Comparison of ENCODE assay signal across 1 cellular context in the genomic region with DNA sequence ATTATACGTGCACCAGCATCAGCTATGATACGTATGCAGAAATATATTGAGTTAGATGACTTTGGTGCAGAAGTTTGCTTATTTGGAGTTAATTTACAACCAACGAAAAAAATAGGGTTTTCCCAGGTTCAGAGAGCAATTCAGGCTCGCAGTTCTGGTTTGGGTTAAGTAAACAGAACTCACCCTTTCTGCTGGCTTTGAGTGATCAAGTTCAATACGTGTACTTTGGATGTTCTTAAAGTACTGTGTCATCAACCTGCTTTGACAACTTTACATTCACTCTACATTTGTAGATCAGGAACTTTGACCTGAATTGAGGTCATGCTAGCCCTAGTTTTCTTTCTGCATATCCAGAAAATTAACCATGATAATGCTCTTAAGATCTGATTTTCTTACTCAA.
A peak's percentile ranks its signal among the peaks of the same experiment; 100 is the strongest.
TF ChIP-seq lines count a peak whose summit lies in the region.

No MANE protein-coding gene starts in this region.

TF ChIP-seq in HepG2, 621 proteins besides CTCF, POLR2A, EP300 and RAD21 (continued from another document and continues in another):
- TF ChIP-seq NR2F2 (IDR thresholded peaks at IDR 0.05; ENCODE audit: borderline replicate concordance, low read depth): peak; percentile 92
- TF ChIP-seq, protein P1, sequence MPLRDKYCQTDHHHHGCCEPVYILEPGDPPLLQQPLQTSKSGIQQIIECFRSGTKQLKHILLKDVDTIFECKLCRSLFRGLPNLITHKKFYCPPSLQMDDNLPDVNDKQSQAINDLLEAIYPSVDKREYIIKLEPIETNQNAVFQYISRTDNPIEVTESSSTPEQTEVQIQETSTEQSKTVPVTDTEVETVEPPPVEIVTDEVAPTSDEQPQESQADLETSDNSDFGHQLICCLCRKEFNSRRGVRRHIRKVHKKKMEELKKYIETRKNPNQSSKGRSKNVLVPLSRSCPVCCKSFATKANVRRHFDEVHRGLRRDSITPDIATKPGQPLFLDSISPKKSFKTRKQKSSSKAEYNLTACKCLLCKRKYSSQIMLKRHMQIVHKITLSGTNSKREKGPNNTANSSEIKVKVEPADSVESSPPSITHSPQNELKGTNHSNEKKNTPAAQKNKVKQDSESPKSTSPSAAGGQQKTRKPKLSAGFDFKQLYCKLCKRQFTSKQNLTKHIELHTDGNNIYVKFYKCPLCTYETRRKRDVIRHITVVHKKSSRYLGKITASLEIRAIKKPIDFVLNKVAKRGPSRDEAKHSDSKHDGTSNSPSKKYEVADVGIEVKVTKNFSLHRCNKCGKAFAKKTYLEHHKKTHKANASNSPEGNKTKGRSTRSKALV (CRISPR knock-in tag; IDR thresholded peaks at IDR 0.05): peak; percentile 65; the same call in 1 of the 2 replicates
- no peak for TF ChIP-seq ZNF713 (CRISPR knock-in tag; IDR thresholded peaks at IDR 0.05)
- peak; percentile 73 for TF ChIP-seq THAP11 (CRISPR knock-in tag; IDR thresholded peaks at IDR 0.05)
- TF ChIP-seq ZNF253 (CRISPR knock-in tag; IDR thresholded peaks at IDR 0.05; ENCODE audit: borderline replicate concordance): no peak
- TF ChIP-seq JUNB (CRISPR knock-in tag; IDR thresholded peaks at IDR 0.05; ENCODE audit: borderline replicate concordance): no peak
- TF ChIP-seq, protein P2, sequence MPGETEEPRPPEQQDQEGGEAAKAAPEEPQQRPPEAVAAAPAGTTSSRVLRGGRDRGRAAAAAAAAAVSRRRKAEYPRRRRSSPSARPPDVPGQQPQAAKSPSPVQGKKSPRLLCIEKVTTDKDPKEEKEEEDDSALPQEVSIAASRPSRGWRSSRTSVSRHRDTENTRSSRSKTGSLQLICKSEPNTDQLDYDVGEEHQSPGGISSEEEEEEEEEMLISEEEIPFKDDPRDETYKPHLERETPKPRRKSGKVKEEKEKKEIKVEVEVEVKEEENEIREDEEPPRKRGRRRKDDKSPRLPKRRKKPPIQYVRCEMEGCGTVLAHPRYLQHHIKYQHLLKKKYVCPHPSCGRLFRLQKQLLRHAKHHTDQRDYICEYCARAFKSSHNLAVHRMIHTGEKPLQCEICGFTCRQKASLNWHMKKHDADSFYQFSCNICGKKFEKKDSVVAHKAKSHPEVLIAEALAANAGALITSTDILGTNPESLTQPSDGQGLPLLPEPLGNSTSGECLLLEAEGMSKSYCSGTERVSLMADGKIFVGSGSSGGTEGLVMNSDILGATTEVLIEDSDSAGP (CRISPR knock-in tag; IDR thresholded peaks at IDR 0.05; ENCODE audit: borderline replicate concordance): no peak
- TF ChIP-seq, protein P3, sequence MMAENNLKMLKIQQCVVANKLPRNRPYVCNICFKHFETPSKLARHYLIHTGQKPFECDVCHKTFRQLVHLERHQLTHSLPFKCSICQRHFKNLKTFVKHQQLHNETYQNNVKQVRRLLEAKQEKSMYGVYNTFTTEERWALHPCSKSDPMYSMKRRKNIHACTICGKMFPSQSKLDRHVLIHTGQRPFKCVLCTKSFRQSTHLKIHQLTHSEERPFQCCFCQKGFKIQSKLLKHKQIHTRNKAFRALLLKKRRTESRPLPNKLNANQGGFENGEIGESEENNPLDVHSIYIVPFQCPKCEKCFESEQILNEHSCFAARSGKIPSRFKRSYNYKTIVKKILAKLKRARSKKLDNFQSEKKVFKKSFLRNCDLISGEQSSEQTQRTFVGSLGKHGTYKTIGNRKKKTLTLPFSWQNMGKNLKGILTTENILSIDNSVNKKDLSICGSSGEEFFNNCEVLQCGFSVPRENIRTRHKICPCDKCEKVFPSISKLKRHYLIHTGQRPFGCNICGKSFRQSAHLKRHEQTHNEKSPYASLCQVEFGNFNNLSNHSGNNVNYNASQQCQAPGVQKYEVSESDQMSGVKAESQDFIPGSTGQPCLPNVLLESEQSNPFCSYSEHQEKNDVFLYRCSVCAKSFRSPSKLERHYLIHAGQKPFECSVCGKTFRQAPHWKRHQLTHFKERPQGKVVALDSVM (CRISPR knock-in tag; IDR thresholded peaks at IDR 0.05): no peak
- peak; percentile 25; the same call in 1 of the 2 replicates for TF ChIP-seq GATA4 (IDR thresholded peaks at IDR 0.05; ENCODE audit: borderline replicate concordance, low read depth)
- no peak for TF ChIP-seq ZFP41 (CRISPR knock-in tag; IDR thresholded peaks at IDR 0.05; ENCODE audit: borderline replicate concordance)
- no peak for TF ChIP-seq ZNF839 (CRISPR knock-in tag; IDR thresholded peaks at IDR 0.05; ENCODE audit: borderline replicate concordance)
- TF ChIP-seq, protein P4, sequence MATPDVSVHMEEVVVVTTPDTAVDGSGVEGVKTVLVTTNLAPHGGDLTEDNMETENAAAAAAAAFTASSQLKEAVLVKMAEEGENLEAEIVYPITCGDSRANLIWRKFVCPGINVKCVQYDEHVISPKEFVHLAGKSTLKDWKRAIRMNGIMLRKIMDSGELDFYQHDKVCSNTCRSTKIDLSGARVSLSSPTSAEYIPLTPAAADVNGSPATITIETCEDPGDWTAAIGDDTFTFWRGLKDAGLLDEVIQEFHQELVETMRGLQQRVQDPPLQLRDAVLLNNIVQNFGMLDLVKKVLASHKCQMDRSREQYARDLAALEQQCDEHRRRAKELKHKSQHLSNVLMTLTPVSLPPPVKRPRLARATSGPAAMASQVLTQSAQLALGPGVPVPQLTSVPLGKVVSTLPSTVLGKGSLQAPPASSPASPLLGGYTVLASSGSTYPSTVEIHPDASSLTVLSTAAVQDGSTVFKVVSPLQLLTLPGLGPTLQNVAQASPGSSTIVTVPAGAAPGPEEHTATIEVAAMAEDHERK (CRISPR knock-in tag; IDR thresholded peaks at IDR 0.05; ENCODE audit: low read depth): no peak
- TF ChIP-seq, protein P5, sequence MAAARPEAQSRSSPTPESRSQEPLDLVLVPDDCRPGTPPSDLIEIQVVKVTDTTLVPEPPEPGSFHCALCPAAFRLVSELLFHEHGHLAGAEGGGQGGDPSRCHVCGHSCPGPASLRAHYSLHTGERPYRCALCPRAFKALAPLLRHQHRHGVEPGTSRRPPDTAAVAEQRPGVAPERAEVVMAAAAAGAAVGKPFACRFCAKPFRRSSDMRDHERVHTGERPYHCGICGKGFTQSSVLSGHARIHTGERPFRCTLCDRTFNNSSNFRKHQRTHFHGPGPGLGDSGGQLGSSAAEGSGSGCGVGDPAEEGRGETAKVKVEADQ (CRISPR knock-in tag; IDR thresholded peaks at IDR 0.05; ENCODE audit: borderline replicate concordance): no peak
- TF ChIP-seq, protein P6, sequence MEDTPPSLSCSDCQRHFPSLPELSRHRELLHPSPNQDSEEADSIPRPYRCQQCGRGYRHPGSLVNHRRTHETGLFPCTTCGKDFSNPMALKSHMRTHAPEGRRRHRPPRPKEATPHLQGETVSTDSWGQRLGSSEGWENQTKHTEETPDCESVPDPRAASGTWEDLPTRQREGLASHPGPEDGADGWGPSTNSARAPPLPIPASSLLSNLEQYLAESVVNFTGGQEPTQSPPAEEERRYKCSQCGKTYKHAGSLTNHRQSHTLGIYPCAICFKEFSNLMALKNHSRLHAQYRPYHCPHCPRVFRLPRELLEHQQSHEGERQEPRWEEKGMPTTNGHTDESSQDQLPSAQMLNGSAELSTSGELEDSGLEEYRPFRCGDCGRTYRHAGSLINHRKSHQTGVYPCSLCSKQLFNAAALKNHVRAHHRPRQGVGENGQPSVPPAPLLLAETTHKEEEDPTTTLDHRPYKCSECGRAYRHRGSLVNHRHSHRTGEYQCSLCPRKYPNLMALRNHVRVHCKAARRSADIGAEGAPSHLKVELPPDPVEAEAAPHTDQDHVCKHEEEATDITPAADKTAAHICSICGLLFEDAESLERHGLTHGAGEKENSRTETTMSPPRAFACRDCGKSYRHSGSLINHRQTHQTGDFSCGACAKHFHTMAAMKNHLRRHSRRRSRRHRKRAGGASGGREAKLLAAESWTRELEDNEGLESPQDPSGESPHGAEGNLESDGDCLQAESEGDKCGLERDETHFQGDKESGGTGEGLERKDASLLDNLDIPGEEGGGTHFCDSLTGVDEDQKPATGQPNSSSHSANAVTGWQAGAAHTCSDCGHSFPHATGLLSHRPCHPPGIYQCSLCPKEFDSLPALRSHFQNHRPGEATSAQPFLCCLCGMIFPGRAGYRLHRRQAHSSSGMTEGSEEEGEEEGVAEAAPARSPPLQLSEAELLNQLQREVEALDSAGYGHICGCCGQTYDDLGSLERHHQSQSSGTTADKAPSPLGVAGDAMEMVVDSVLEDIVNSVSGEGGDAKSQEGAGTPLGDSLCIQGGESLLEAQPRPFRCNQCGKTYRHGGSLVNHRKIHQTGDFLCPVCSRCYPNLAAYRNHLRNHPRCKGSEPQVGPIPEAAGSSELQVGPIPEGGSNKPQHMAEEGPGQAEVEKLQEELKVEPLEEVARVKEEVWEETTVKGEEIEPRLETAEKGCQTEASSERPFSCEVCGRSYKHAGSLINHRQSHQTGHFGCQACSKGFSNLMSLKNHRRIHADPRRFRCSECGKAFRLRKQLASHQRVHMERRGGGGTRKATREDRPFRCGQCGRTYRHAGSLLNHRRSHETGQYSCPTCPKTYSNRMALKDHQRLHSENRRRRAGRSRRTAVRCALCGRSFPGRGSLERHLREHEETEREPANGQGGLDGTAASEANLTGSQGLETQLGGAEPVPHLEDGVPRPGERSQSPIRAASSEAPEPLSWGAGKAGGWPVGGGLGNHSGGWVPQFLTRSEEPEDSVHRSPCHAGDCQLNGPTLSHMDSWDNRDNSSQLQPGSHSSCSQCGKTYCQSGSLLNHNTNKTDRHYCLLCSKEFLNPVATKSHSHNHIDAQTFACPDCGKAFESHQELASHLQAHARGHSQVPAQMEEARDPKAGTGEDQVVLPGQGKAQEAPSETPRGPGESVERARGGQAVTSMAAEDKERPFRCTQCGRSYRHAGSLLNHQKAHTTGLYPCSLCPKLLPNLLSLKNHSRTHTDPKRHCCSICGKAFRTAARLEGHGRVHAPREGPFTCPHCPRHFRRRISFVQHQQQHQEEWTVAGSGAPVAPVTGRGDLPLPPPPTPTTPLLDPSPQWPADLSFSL (CRISPR knock-in tag; IDR thresholded peaks at IDR 0.05): no peak
- peak; percentile 47; the same call in 1 of the 2 replicates for TF ChIP-seq REPIN1 (CRISPR knock-in tag; IDR thresholded peaks at IDR 0.05; ENCODE audit: borderline replicate concordance, low read depth)
- TF ChIP-seq, protein P7, sequence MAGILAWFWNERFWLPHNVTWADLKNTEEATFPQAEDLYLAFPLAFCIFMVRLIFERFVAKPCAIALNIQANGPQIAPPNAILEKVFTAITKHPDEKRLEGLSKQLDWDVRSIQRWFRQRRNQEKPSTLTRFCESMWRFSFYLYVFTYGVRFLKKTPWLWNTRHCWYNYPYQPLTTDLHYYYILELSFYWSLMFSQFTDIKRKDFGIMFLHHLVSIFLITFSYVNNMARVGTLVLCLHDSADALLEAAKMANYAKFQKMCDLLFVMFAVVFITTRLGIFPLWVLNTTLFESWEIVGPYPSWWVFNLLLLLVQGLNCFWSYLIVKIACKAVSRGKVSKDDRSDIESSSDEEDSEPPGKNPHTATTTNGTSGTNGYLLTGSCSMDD (CRISPR knock-in tag; IDR thresholded peaks at IDR 0.05): no peak
- TF ChIP-seq IRF2 (CRISPR knock-in tag; IDR thresholded peaks at IDR 0.05): peak; percentile 56; the same call in 1 of the 2 replicates
- peak; percentile 75 for TF ChIP-seq CREM (IDR thresholded peaks at IDR 0.05)
- no peak for TF ChIP-seq CREM (CRISPR knock-in tag; IDR thresholded peaks at IDR 0.05)
- TF ChIP-seq ZNF614 (CRISPR knock-in tag; IDR thresholded peaks at IDR 0.05; ENCODE audit: borderline replicate concordance): peak; percentile 70; the same call in 1 of the 2 replicates
- no peak for TF ChIP-seq SRSF4 (IDR thresholded peaks at IDR 0.05; ENCODE audit: low read depth, low read length, poor library complexity, severe bottlenecking)
- peak; percentile 72 for TF ChIP-seq HOXA3 (CRISPR knock-in tag; IDR thresholded peaks at IDR 0.05)
- TF ChIP-seq KAT8 (CRISPR knock-in tag; IDR thresholded peaks at IDR 0.05): peak; percentile 72; the same call in 1 of the 2 replicates
- no peak for TF ChIP-seq CHD2 (IDR thresholded peaks at IDR 0.05; ENCODE audit: low read depth, low read length)
- TF ChIP-seq, protein P8, sequence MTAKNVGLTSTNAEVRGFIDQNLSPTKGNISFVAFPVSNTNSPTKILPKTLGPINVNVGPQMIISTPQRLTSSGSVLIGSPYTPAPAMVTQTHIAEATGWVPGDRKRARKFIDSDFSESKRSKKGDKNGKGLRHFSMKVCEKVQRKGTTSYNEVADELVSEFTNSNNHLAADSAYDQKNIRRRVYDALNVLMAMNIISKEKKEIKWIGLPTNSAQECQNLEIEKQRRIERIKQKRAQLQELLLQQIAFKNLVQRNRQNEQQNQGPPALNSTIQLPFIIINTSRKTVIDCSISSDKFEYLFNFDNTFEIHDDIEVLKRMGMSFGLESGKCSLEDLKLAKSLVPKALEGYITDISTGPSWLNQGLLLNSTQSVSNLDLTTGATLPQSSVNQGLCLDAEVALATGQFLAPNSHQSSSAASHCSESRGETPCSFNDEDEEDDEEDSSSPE (CRISPR knock-in tag; IDR thresholded peaks at IDR 0.05): no peak
- peak; percentile 68; the same call in 1 of the 2 replicates for TF ChIP-seq HHEX (CRISPR knock-in tag; IDR thresholded peaks at IDR 0.05)
- 0 out of 2 replicates have a peak, but pooled peaks have one; percentile 56 for TF ChIP-seq ESRRA (CRISPR knock-in tag; IDR thresholded peaks at IDR 0.05; ENCODE audit: low read depth)
- TF ChIP-seq, protein P9, sequence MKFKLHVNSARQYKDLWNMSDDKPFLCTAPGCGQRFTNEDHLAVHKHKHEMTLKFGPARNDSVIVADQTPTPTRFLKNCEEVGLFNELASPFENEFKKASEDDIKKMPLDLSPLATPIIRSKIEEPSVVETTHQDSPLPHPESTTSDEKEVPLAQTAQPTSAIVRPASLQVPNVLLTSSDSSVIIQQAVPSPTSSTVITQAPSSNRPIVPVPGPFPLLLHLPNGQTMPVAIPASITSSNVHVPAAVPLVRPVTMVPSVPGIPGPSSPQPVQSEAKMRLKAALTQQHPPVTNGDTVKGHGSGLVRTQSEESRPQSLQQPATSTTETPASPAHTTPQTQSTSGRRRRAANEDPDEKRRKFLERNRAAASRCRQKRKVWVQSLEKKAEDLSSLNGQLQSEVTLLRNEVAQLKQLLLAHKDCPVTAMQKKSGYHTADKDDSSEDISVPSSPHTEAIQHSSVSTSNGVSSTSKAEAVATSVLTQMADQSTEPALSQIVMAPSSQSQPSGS (CRISPR knock-in tag; IDR thresholded peaks at IDR 0.05): peak; percentile 81; the same call in 1 of the 2 replicates
- TF ChIP-seq KDM4B (CRISPR knock-in tag; IDR thresholded peaks at IDR 0.05): peak; percentile 82
- TF ChIP-seq PHF21A (CRISPR knock-in tag; IDR thresholded peaks at IDR 0.05): peak; percentile 48; the same call in 1 of the 2 replicates
- TF ChIP-seq ZNF343 (CRISPR knock-in tag; IDR thresholded peaks at IDR 0.05): no peak
- TF ChIP-seq, protein P10, sequence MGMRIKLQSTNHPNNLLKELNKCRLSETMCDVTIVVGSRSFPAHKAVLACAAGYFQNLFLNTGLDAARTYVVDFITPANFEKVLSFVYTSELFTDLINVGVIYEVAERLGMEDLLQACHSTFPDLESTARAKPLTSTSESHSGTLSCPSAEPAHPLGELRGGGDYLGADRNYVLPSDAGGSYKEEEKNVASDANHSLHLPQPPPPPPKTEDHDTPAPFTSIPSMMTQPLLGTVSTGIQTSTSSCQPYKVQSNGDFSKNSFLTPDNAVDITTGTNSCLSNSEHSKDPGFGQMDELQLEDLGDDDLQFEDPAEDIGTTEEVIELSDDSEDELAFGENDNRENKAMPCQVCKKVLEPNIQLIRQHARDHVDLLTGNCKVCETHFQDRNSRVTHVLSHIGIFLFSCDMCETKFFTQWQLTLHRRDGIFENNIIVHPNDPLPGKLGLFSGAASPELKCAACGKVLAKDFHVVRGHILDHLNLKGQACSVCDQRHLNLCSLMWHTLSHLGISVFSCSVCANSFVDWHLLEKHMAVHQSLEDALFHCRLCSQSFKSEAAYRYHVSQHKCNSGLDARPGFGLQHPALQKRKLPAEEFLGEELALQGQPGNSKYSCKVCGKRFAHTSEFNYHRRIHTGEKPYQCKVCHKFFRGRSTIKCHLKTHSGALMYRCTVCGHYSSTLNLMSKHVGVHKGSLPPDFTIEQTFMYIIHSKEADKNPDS (CRISPR knock-in tag; IDR thresholded peaks at IDR 0.05): peak; percentile 32; the same call in 1 of the 2 replicates
- peak; percentile 84 for TF ChIP-seq PITX1 (CRISPR knock-in tag; IDR thresholded peaks at IDR 0.05)
- no peak for TF ChIP-seq U2AF1 (optimal IDR thresholded peaks at IDR 0.05; ENCODE audit: low read depth, low read length)
- peak; percentile 76; the same call in 1 of the 2 replicates for TF ChIP-seq ZNF652 (CRISPR knock-in tag; IDR thresholded peaks at IDR 0.05; ENCODE audit: borderline replicate concordance, low read depth)
